ENCODE assay signal across 8 cellular contexts in the genomic region with DNA sequence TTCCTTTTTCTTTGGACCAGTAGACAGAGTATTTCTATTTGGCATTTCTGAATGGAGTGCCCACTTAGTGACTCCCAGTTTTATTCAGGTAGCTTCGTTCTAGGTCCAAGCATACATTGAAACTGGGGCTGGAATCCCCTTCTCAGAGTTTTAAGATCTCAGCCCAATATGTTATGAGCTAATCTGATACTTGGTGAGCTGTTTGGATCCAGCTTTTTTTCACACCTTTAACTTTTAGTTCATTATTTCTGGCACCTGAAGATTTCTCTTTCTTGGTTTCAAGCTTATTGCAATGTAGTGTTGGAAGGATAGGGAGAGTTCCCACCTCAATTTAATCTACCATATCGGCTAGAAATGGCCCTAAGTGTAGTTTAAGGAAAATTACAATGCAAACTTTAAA. TPM values are rescaled to one million over a fixed set of nuclear protein-coding genes. Genes with fewer than 3 reads are reported as not detected.
"Had no signal": no experiment of that assay in that cellular context is flagged by ENCODE, and none has a peak within 500 bp of the region (broad histone marks: within the 10 kb centered on the region; RNA-seq: fewer than 3 reads in every experiment).

No MANE protein-coding gene starts in this region.

- H3K9ac ChIP-seq: KMS-11 had no signal

- H3K4me2 ChIP-seq: KMS-11 had no signal

- H3K27ac ChIP-seq: HL-60, KMS-11 had no signal

- DNase-seq: IMR-90, KBM-7, KG1 had no signal

- H3K4me3 ChIP-seq: K562 had no signal

- FAIRE-seq: HepG2, K562 had no signal

- ATAC-seq: HepG2, K562 had no signal

RNA-seq across cellular contexts. Expression of gene CCDC198, which starts 53.5 kb away (rescaled TPM):
- total RNA-seq: IMR-90, K562 had no signal
- polyA plus RNA-seq: IgD-negative memory B cell, IMR-90, K562 had no signal
